8 cellular contexts compared by ENCODE assay signal in genomic region chr7:120857558-120858298, GRCh38. TPM values are rescaled to one million over a fixed set of nuclear protein-coding genes. Genes with fewer than 3 reads are reported as not detected.
DNase-seq lines count a peak whose midpoint lies in the region; ATAC-seq, FAIRE-seq and TF ChIP-seq lines count a peak whose summit lies in the region.

Gene TSPAN12, minus strand, starts transcription at chr7:120858144. Its CDS starts 1,381 bp downstream, at chr7:120856763.

- peak; percentile 92 for DNase-seq in ACHN
- DNase-seq in NCI-H2029 (lab: John Stamatoyannopoulos, UW) = peak; percentile 72
- DNase-seq in cerebellum (ENCODE audit: low spot score) = peak; percentile 70
- DNase-seq in islet precursor cell = peak; percentile 96
- DNase-seq in small intestine = peak; percentile 88

- TF ChIP-seq CTCF in VCaP (conservative IDR thresholded peaks at IDR 0.05) = peak; percentile 85

- peaks cover 0 to 8% of the 10 kb centered on the region in 2 donors for H3K4me1 ChIP-seq in small intestine (ENCODE audit: control insufficient read depth in 2 of 2, insufficient read depth in 1 of 2, low read depth in 1 of 2, low read length in 1 of 2)

- no peaks in the 10 kb centered on the region for H3K9me3 ChIP-seq in small intestine (ENCODE audit: control insufficient read depth, low read depth)

- no peak for FAIRE-seq in small intestine (lab: Jason Lieb, UNC)

- in situ Hi-C loops in ACHN (cut with HindIII; ENCODE audit: low pct_ligation_motif_present, low pct_unique_long_range_greater_than_20kb, low sequenced_read_pairs) = no loop called here

- H3K27me3 ChIP-seq in small intestine (ENCODE audit: control insufficient read depth in 2 of 2, insufficient read depth in 2 of 2, low read length in 2 of 2) = peaks cover 0 to 2% of the 10 kb centered on the region in 2 donors

- no peaks in the 10 kb centered on the region for H3K36me3 ChIP-seq in small intestine (ENCODE audit: control insufficient read depth in 2 of 2, insufficient read depth in 2 of 2, low read length in 2 of 2)

- ATAC-seq in GM18858 (IDR thresholded peaks at IDR 0.05; ENCODE audit: unreplicated experiment) (peak; percentile 65), HG03025 (IDR thresholded peaks at IDR 0.05; ENCODE audit: low FRiP score, unreplicated experiment) (peak; percentile 84)

- WGBS in small intestine, 3 donors = 0 to 1% (median 0%) methylated on average over 51 to 70 of the region's 70 CpGs

- H3K27ac ChIP-seq in VCaP (peak within 1 kb of the TSS; percentile 89), small intestine (ENCODE audit: low read depth in 1 of 2, low read length in 1 of 2) (peak within 1 kb of the TSS; percentile 79 to 97)

- H3K4me3 ChIP-seq in small intestine (ENCODE audit: low read depth in 1 of 2, low read length in 2 of 2) = peak within 1 kb of the TSS; percentile 73 to 85

RNA-seq across cellular contexts. Expression of gene TSPAN12, which starts in this region (rescaled TPM):
- 9.1 TPM for total RNA-seq in cerebellum
- polyA plus RNA-seq in small intestine = 10 to 100 TPM; 26.8 to 31.3 (median 28.9) TPM

Comparison
In these comparisons a context has a peak if more than half of its experiments do, and no peak if none do; other contexts are left out.
1. Peak in every context shown above with its lines: DNase-seq, ATAC-seq, H3K4me3 ChIP-seq and H3K27ac ChIP-seq.